ENCODE assay signal across 11 cellular contexts in genomic region chr16:22847690-22848089, GRCh38. TPM values are rescaled to one million over a fixed set of nuclear protein-coding genes. Genes with fewer than 3 reads are reported as not detected.
"Had no signal": no experiment of that assay in that cellular context is flagged by ENCODE, and none has a peak within 500 bp of the region (broad histone marks: within the 10 kb centered on the region; RNA-seq: fewer than 3 reads in every experiment).

No MANE protein-coding gene starts in this region.

- H3K27ac ChIP-seq: HL-60, KMS-11 had no signal

- H3K9ac ChIP-seq: KMS-11 had no signal

- DNase-seq: H9, HCEC 1CT, HFFc6, IMR-90, KBM-7 had no signal

- FAIRE-seq: H1, H54 had no signal

- H2AFZ ChIP-seq: GM23338 had no signal

- H3K4me2 ChIP-seq: GM23338, KMS-11 had no signal

- H3K4me3 ChIP-seq: GM23338 had no signal

RNA-seq across cellular contexts. Expression of gene HS3ST2, which starts 33.7 kb away (rescaled TPM):
- total RNA-seq: HFFc6, HT1080, IMR-90 had no signal
- polyA plus RNA-seq: IMR-90 had no signal
